ENCODE assay signal across 8 cellular contexts in the genomic region with DNA sequence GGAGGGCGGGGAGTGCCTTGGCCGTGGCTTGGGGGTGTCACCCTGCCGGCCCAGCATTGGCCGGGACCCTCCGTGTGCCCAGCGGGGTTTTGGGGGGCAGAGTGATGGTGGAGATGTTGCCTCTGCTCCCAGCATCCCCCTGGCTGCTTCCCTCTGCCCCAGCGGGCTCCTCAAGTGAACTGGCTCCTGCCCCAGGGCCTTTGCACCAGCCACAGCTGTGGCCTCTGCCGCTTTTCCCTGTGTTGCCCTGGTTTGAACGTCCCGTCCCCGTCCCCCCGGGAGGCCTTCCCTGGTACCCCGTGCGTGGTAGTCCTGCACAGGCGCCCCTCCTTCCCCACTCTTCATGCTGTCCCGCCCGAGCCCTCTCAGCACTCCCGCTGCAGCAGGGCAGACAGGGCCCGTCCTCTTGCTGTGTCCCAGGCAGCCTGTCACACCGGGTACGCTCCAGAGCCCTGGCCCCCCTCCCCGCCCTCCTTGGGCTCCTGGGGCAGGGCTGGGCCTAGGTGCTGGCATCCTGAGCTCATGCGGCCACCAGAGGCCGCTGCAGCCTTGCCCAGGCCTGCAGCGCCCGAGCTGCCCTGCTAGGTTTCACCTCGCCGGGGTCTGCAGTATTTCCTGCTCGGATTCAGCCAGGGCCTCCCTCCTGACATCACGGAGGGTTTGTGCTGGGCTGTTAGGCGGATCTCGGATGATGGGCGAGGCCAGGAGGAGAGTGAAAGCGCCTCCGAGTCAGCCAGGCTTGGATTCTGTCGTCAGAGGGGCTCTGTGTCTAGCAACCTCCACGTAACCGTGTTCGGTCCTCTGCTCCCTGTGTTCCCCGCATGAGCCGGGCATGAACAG. TPM values are rescaled to one million over a fixed set of nuclear protein-coding genes. Genes with fewer than 3 reads are reported as not detected.
A peak's percentile ranks its signal among the peaks of the same experiment; 100 is the strongest.
DNase-seq lines count a peak whose midpoint lies in the region; ATAC-seq and TF ChIP-seq lines count a peak whose summit lies in the region.

No MANE protein-coding gene starts in this region.

- CTCF ChIA-PET in CD4-positive, alpha-beta memory T cell (lab: Charles Lee; ENCODE audit: partially characterized antibody), result interaction anchor here (0.6 to 2.0 kb wide), 25 partner anchors 9 to 461 kb away, joined by 3 to 25 read pairs (median 5); partner anchors contain the start of genes DDX51 and NOC4L
- CTCF ChIA-PET in Panc1 (lab: Charles Lee), result interaction anchor here (0.8 to 1.3 kb wide), 2 partner anchors 257 to 261 kb away, joined by 3 to 13 read pairs; no protein-coding TSS in a partner anchor

- H3K36me3 Mint-ChIP-seq in CD4-positive, alpha-beta memory T cell, result peaks cover 0 to 3% of the 10 kb centered on the region in 2 donors

- peaks cover 0 to 5% (median 0%) of the 10 kb centered on the region in 4 donors for H3K4me1 Mint-ChIP-seq in CD4-positive, alpha-beta memory T cell

- H3K27ac ChIP-seq in CD4-positive, alpha-beta memory T cell (ENCODE audit: low read depth, low read length), result no peak overlapping the region
- H3K27ac ChIP-seq in Panc1 (ENCODE audit: low read length) (no peak overlapping the region), thoracic aorta (no peak overlapping the region)

- peaks cover 11% of the 10 kb centered on the region for H3K36me3 ChIP-seq in CD4-positive, alpha-beta memory T cell (ENCODE audit: insufficient read depth, low read length)
- H3K36me3 ChIP-seq in Panc1 (ENCODE audit: control insufficient read depth, insufficient read depth, low read length) (no peaks in the 10 kb centered on the region), thoracic aorta (no peaks in the 10 kb centered on the region)

- no TSS peak for BruUV-seq in Panc1 (replicated peaks; lab: Mats Ljungman, UMichigan)

- H3K9me3 Mint-ChIP-seq in CD4-positive, alpha-beta memory T cell, result no peaks in the 10 kb centered on the region

- peak overlapping the region in 2 of 7 donors; percentile 15 to 64 for H3K27ac Mint-ChIP-seq in CD4-positive, alpha-beta memory T cell

- in situ Hi-C loops in Panc1 (cut with HindIII; ENCODE audit: low pct_unique_long_range_greater_than_20kb, low sequenced_read_pairs), result no loop called here

- peak; percentile 71 for ATAC-seq in GM21381 (IDR thresholded peaks at IDR 0.05; ENCODE audit: unreplicated experiment)
- ATAC-seq in Panc1, result peak; percentile 96
- peak; percentile 64 for ATAC-seq in thoracic aorta (ENCODE audit: insufficient number of reproducible peaks, low FRiP score, low read depth)

- H3K9me3 ChIP-seq in CD4-positive, alpha-beta memory T cell (ENCODE audit: control insufficient read depth in 1 of 2, low read length in 2 of 2), result no peaks in the 10 kb centered on the region
- H3K9me3 ChIP-seq in Panc1 (ENCODE audit: control insufficient read depth, insufficient read depth, low read depth, low read length) (no peaks in the 10 kb centered on the region), thoracic aorta (no peaks in the 10 kb centered on the region)

- peak overlapping the region in 3 of 8 donors; percentile 8 to 48 (median 39) for H3K4me3 Mint-ChIP-seq in CD4-positive, alpha-beta memory T cell

- peak overlapping the region; percentile 23 to 30 for H3K4me3 ChIP-seq in CD4-positive, alpha-beta memory T cell (ENCODE audit: low read length in 2 of 2)
- H3K4me3 ChIP-seq in Jurkat, Clone E6-1 (ENCODE audit: low read length), result no peak overlapping the region
- H3K4me3 ChIP-seq in Panc1 (ENCODE audit: low read depth in 2 of 2, low read length in 2 of 2) (no peak overlapping the region), foreskin fibroblast (ENCODE audit: low read depth in 1 of 2, low read length in 2 of 2) (peak overlapping the region in 1 of 2 donors; percentile 38), thoracic aorta (peak overlapping the region; percentile 57)

- peak; percentile 98 for TF ChIP-seq CTCF in Panc1 (IDR thresholded peaks at IDR 0.05)
- TF ChIP-seq CTCF in foreskin fibroblast (IDR thresholded peaks at IDR 0.05; ENCODE audit: low read depth, low read length), result peak; percentile 93
- TF ChIP-seq CTCF in thoracic aorta (IDR thresholded peaks at IDR 0.05), result peak; percentile 92

- peak; percentile 74 to 78 (median 75) for DNase-seq in CD4-positive, alpha-beta memory T cell
- peak; percentile 67 for DNase-seq in Jurkat, Clone E6-1 (ENCODE audit: low read depth, low spot score)
- DNase-seq in Panc1 (ENCODE audit: low read depth, low spot score), result no peak
- peak; percentile 35 to 50 for DNase-seq in activated T-helper 1 cell treated with anti-CD3 and anti-CD28 coated beads, Interleukin-2, amount 50 U/mL, for 16 hours (ENCODE audit: low read depth in 1 of 2, low spot score in 1 of 2)
- DNase-seq in foreskin fibroblast, result peak; percentile 69 to 91
- DNase-seq in nucleus accumbens (lab: John Stamatoyannopoulos, UW), result peak in 29 of 56 donors; percentile 4 to 68 (median 26)
- DNase-seq in thoracic aorta (ENCODE audit: low spot score), result no peak

- POLR2A ChIA-PET in CD4-positive, alpha-beta memory T cell (lab: Charles Lee; ENCODE audit: partially characterized antibody), result interaction anchor here (0.7 to 1.1 kb wide), 4 partner anchors 33 to 68 kb away, joined by 3 to 9 read pairs (median 5); no protein-coding TSS in a partner anchor
- POLR2A ChIA-PET in Panc1 (lab: Charles Lee), result no interaction called here

- peaks cover 10% of the 10 kb centered on the region for H3K4me1 ChIP-seq in CD4-positive, alpha-beta memory T cell (ENCODE audit: insufficient read depth, low read length)
- no peaks in the 10 kb centered on the region for H3K4me1 ChIP-seq in Panc1 (ENCODE audit: control insufficient read depth, insufficient read depth, low read length)
- H3K4me1 ChIP-seq in thoracic aorta (ENCODE audit: control insufficient read depth in 1 of 2, low read depth in 2 of 2), result no peaks in the 10 kb centered on the region

- no peaks in the 10 kb centered on the region for H3K27me3 ChIP-seq in CD4-positive, alpha-beta memory T cell (ENCODE audit: insufficient read depth, low read length)
- no peaks in the 10 kb centered on the region for H3K27me3 ChIP-seq in Panc1 (ENCODE audit: control insufficient read depth, insufficient read depth, low read length)
- H3K27me3 ChIP-seq in thoracic aorta (replicated peaks; ENCODE audit: insufficient read depth), result no peaks in the 10 kb centered on the region

- intact Hi-C loops in CD4-positive, alpha-beta memory T cell (cut with micrococcal nuclease), result loop anchor here (1.0 kb wide), 4 partner anchors 66 to 462 kb away; no protein-coding TSS in a partner anchor
- intact Hi-C loops in Panc1 (cut with micrococcal nuclease; ENCODE audit: unreplicated experiment), result loop anchor here (10.0 kb wide), 2 partner anchors 61 to 251 kb away; no protein-coding TSS in a partner anchor

- no peaks in the 10 kb centered on the region for H3K27me3 Mint-ChIP-seq in CD4-positive, alpha-beta memory T cell

RNA-seq across cellular contexts. Expression of gene NOC4L, which starts 9.5 kb away (rescaled TPM):
- total RNA-seq in CD4-positive, alpha-beta memory T cell, result 10 to 100 TPM; 17.0 to 18.5 TPM
- polyA plus RNA-seq in CD4-positive, alpha-beta memory T cell, result 10 to 100 TPM; 13.9 to 26.0 TPM
- 69.1 TPM for polyA plus RNA-seq in Jurkat, Clone E6-1 (2012; ENCODE audit: insufficient read depth, insufficient read length)
- 29.8 TPM for total RNA-seq in Panc1 (2021; ENCODE audit: unreplicated experiment)
- 30.0 TPM for polyA plus RNA-seq in Panc1 (2012; ENCODE audit: insufficient read length)
- total RNA-seq in thoracic aorta, result 1 to 10 TPM; 5.9 to 8.5 TPM

RNA-seq across cellular contexts. Expression of gene DDX51, which starts 9.6 kb away (rescaled TPM):
- 10 to 100 TPM; 42.1 to 42.9 TPM for total RNA-seq in CD4-positive, alpha-beta memory T cell
- 10 to 100 TPM in 1 of 2 donors, 1 to 10 TPM in 1; 4.0 to 13.0 TPM for polyA plus RNA-seq in CD4-positive, alpha-beta memory T cell
- polyA plus RNA-seq in Jurkat, Clone E6-1 (2012; ENCODE audit: insufficient read depth, insufficient read length), result 39.4 TPM
- total RNA-seq in Panc1 (2021; ENCODE audit: unreplicated experiment) (29.3 TPM), thoracic aorta (10 to 100 TPM in 1 of 2 donors, 1 to 10 TPM in 1; 9.7 to 24.8 TPM)
- polyA plus RNA-seq in Panc1 (2012; ENCODE audit: insufficient read length), result 38.0 TPM

Comparison
In these comparisons a context has a peak if more than half of its experiments do, and no peak if none do; other contexts are left out.
1. DNase-seq: peak in CD4-positive, alpha-beta memory T cell (5 of 5), Jurkat, Clone E6-1 (single experiment), activated T-helper 1 cell treated with anti-CD3 and anti-CD28 coated beads, Interleukin-2, amount 50 U/mL, for 16 hours (2 of 2), foreskin fibroblast (2 of 2) and nucleus accumbens (29 of 56); none in Panc1 (single experiment) and thoracic aorta (single experiment).
2. H3K4me3 ChIP-seq: peak in CD4-positive, alpha-beta memory T cell (2 of 2) and thoracic aorta (single experiment); none in Jurkat, Clone E6-1 (single experiment) and Panc1 (0 of 2).
3. Peak in every context shown above with its lines, with median percentiles within 50 percentile points of each other: ATAC-seq and CTCF ChIP-seq.